ENCODE assay signal across 15 cellular contexts in genomic region chr1:206722751-206723499, GRCh38. TPM values are rescaled to one million over a fixed set of nuclear protein-coding genes. Genes with fewer than 3 reads are reported as not detected.
A peak's percentile ranks its signal among the peaks of the same experiment; 100 is the strongest.
DNase-seq lines count a peak whose midpoint lies in the region; ATAC-seq and TF ChIP-seq lines count a peak whose summit lies in the region.
"Had no signal": no experiment of that assay in that cellular context is flagged by ENCODE, and none has a peak within 500 bp of the region (broad histone marks: within the 10 kb centered on the region; RNA-seq: fewer than 3 reads in every experiment).

No MANE protein-coding gene starts in this region.

- no peaks in the 10 kb centered on the region for H3K36me3 Mint-ChIP-seq in natural killer cell
- H3K36me3 Mint-ChIP-seq in activated T-helper 1 cell treated with anti-CD3 and anti-CD28 coated beads, Interleukin-12 subunit alpha, Interleukin-12 subunit beta, Interleukin-2, Interleukin-4 antibody, amounts not matched to agents 30 ng/mL and 10 ng/mL and 1 ng/mL, durations not matched to agents 14 hours and 24 hours and 36 hours (ENCODE audit: low read depth): peaks cover 5% of the 10 kb centered on the region

- H3K9me3 Mint-ChIP-seq in natural killer cell: no peaks in the 10 kb centered on the region
- H3K9me3 Mint-ChIP-seq in activated T-helper 1 cell treated with anti-CD3 and anti-CD28 coated beads, Interleukin-12 subunit alpha, Interleukin-12 subunit beta, Interleukin-2, Interleukin-4 antibody, amounts not matched to agents 30 ng/mL and 10 ng/mL and 1 ng/mL, durations not matched to agents 14 hours and 24 hours and 36 hours: no peaks in the 10 kb centered on the region
- H3K9me3 Mint-ChIP-seq: activated B cell treated with CpG ODN at 0.5 μM for 24 hours; activated T-helper 2 cell treated with anti-CD3 and anti-CD28 coated beads, Interferon-gamma antibody, Interleukin-2, Interleukin-4, amounts not matched to agents 10 μg/mL and 5 μg/mL and 100 μg/mL, durations not matched to agents 14 hours and 24 hours and 36 hours had no signal

- peak overlapping the region; percentile 13 for H3K4me3 Mint-ChIP-seq in natural killer cell
- H3K4me3 Mint-ChIP-seq in activated T-helper 1 cell treated with anti-CD3 and anti-CD28 coated beads, Interleukin-12 subunit alpha, Interleukin-12 subunit beta, Interleukin-2, Interleukin-4 antibody, amounts not matched to agents 30 ng/mL and 10 ng/mL and 1 ng/mL, durations not matched to agents 14 hours and 24 hours and 36 hours: no peak overlapping the region
- H3K4me3 Mint-ChIP-seq: activated B cell treated with CpG ODN at 0.5 μM for 24 hours had no signal

- H3K27me3 ChIP-seq in MG63: no peaks in the 10 kb centered on the region

- intact Hi-C loops in natural killer cell (cut with micrococcal nuclease): no loop called here
- intact Hi-C loops in activated T-helper 1 cell treated with anti-CD3 and anti-CD28 coated beads, Interleukin-12 subunit alpha, Interleukin-12 subunit beta, Interleukin-2, Interleukin-4 antibody, amounts not matched to agents 30 ng/mL and 10 ng/mL and 1 ng/mL, durations not matched to agents 14 hours and 24 hours and 36 hours (cut with micrococcal nuclease): no loop called here

- no peaks in the 10 kb centered on the region for H3K36me3 ChIP-seq in MG63

- no peak for TF ChIP-seq CTCF in natural killer cell (IDR thresholded peaks at IDR 0.05)

- H3K27ac Mint-ChIP-seq in natural killer cell: no peak overlapping the region
- H3K27ac Mint-ChIP-seq in activated T-helper 1 cell treated with anti-CD3 and anti-CD28 coated beads, Interleukin-12 subunit alpha, Interleukin-12 subunit beta, Interleukin-2, Interleukin-4 antibody, amounts not matched to agents 30 ng/mL and 10 ng/mL and 1 ng/mL, durations not matched to agents 14 hours and 24 hours and 36 hours: no peak overlapping the region
- H3K27ac Mint-ChIP-seq: activated B cell treated with CpG ODN at 0.5 μM for 24 hours; activated T-helper 2 cell treated with anti-CD3 and anti-CD28 coated beads, Interferon-gamma antibody, Interleukin-2, Interleukin-4, amounts not matched to agents 10 μg/mL and 5 μg/mL and 100 μg/mL, durations not matched to agents 14 hours and 24 hours and 36 hours had no signal

- no peak overlapping the region for H3K4me3 ChIP-seq in MG63

- no peaks in the 10 kb centered on the region for H3K9me3 ChIP-seq in MG63

- in situ Hi-C loops in ACHN (cut with HindIII; ENCODE audit: low pct_ligation_motif_present, low pct_unique_long_range_greater_than_20kb, low sequenced_read_pairs): no loop called here

- no peaks in the 10 kb centered on the region for H3K27me3 Mint-ChIP-seq in natural killer cell (ENCODE audit: low read depth in 2 of 2)
- H3K27me3 Mint-ChIP-seq in activated T-helper 1 cell treated with anti-CD3 and anti-CD28 coated beads, Interleukin-12 subunit alpha, Interleukin-12 subunit beta, Interleukin-2, Interleukin-4 antibody, amounts not matched to agents 30 ng/mL and 10 ng/mL and 1 ng/mL, durations not matched to agents 14 hours and 24 hours and 36 hours (ENCODE audit: insufficient read depth): no peaks in the 10 kb centered on the region
- H3K27me3 Mint-ChIP-seq: activated B cell treated with CpG ODN at 0.5 μM for 24 hours had no signal

- DNase-seq in ACHN: peak; percentile 55
- DNase-seq in MG63: peak; percentile 73
- peak; percentile 39 for DNase-seq in fibroblast of gingiva (ENCODE audit: low read depth)
- no peak for DNase-seq in natural killer cell
- no peak for DNase-seq in DMS153 (lab: John Stamatoyannopoulos, UW)
- no peak for DNase-seq in activated gamma-delta T cell treated with Interleukin-2 at 50 U/mL for 16 hours
- DNase-seq in activated CD4-positive, alpha-beta T cell treated with anti-CD3 and anti-CD28 coated beads for 1 hour: no peak
- no peak for DNase-seq in activated T-helper 1 cell treated with anti-CD3 and anti-CD28 coated beads, Interleukin-12 subunit alpha, Interleukin-12 subunit beta, Interleukin-2, Interleukin-4 antibody, amounts not matched to agents 30 ng/mL and 10 ng/mL and 1 ng/mL, durations not matched to agents 14 hours and 24 hours and 36 hours (ENCODE audit: low spot score)
- DNase-seq: activated B cell treated with CpG ODN at 0.5 μM for 24 hours, foreskin melanocyte, NCI-H1694, NCI-H774 had no signal

- ATAC-seq in natural killer cell: no peak

- H3K4me1 Mint-ChIP-seq in natural killer cell: peaks cover 59 to 79% of the 10 kb centered on the region in 2 donors
- peaks cover 73% of the 10 kb centered on the region for H3K4me1 Mint-ChIP-seq in activated T-helper 1 cell treated with anti-CD3 and anti-CD28 coated beads, Interleukin-12 subunit alpha, Interleukin-12 subunit beta, Interleukin-2, Interleukin-4 antibody, amounts not matched to agents 30 ng/mL and 10 ng/mL and 1 ng/mL, durations not matched to agents 14 hours and 24 hours and 36 hours (ENCODE audit: low read depth)

RNA-seq across cellular contexts. Expression of gene MAPKAPK2, which starts 38.2 kb away (rescaled TPM):
- total RNA-seq in MG63 (2014; rRNA removed; shearing (Covaris generic); ENCODE audit: low replicate concordance): 28.1 and 32.3 TPM in 2 replicates
- 100 to 1,000 TPM; 137 to 197 (median 178) TPM for total RNA-seq in natural killer cell
- total RNA-seq in activated T-helper 1 cell treated with anti-CD3 and anti-CD28 coated beads, Interleukin-12 subunit alpha, Interleukin-12 subunit beta, Interleukin-2, Interleukin-4 antibody, amounts not matched to agents 30 ng/mL and 10 ng/mL and 1 ng/mL, durations not matched to agents 14 hours and 24 hours and 36 hours: 117 and 120 TPM in 2 replicates

RNA-seq across cellular contexts. Expression of gene IL19, which starts 47.6 kb away (rescaled TPM):
- total RNA-seq in MG63 (2014; rRNA removed; shearing (Covaris generic); ENCODE audit: low replicate concordance): not detected in 2 replicates
- not detected for total RNA-seq in natural killer cell
- total RNA-seq in activated T-helper 1 cell treated with anti-CD3 and anti-CD28 coated beads, Interleukin-12 subunit alpha, Interleukin-12 subunit beta, Interleukin-2, Interleukin-4 antibody, amounts not matched to agents 30 ng/mL and 10 ng/mL and 1 ng/mL, durations not matched to agents 14 hours and 24 hours and 36 hours: not detected in 2 replicates
- total RNA-seq: activated B cell treated with CpG ODN at 0.5 μM for 24 hours; activated T-helper 2 cell treated with anti-CD3 and anti-CD28 coated beads, Interferon-gamma antibody, Interleukin-2, Interleukin-4, amounts not matched to agents 10 μg/mL and 5 μg/mL and 100 μg/mL, durations not matched to agents 14 hours and 24 hours and 36 hours; HT-29; posterior vena cava had no signal

RNA-seq across cellular contexts. Expression of gene IL10, which starts 49.4 kb away (rescaled TPM):
- total RNA-seq in MG63 (2014; rRNA removed; shearing (Covaris generic); ENCODE audit: low replicate concordance): not detected in 2 replicates
- total RNA-seq in natural killer cell: 1 to 10 TPM in 1 of 3 donors, not detected in 2; 1.0 TPM
- 4.4 and 5.0 TPM in 2 replicates for total RNA-seq in activated T-helper 1 cell treated with anti-CD3 and anti-CD28 coated beads, Interleukin-12 subunit alpha, Interleukin-12 subunit beta, Interleukin-2, Interleukin-4 antibody, amounts not matched to agents 30 ng/mL and 10 ng/mL and 1 ng/mL, durations not matched to agents 14 hours and 24 hours and 36 hours
- total RNA-seq: HT-29 had no signal

Comparison
In these comparisons a context has a peak if more than half of its experiments do, and no peak if none do; other contexts are left out.
1. DNase-seq: peak in ACHN (single experiment), MG63 (single experiment) and fibroblast of gingiva (single experiment); none in natural killer cell (single experiment), DMS153 (single experiment), activated gamma-delta T cell treated with Interleukin-2 at 50 U/mL for 16 hours (single experiment), activated CD4-positive, alpha-beta T cell treated with anti-CD3 and anti-CD28 coated beads for 1 hour (single experiment) and activated T-helper 1 cell treated with anti-CD3 and anti-CD28 coated beads, Interleukin-12 subunit alpha, Interleukin-12 subunit beta, Interleukin-2, Interleukin-4 antibody, amounts not matched to agents 30 ng/mL and 10 ng/mL and 1 ng/mL, durations not matched to agents 14 hours and 24 hours and 36 hours (single experiment).